In the genomic region with DNA sequence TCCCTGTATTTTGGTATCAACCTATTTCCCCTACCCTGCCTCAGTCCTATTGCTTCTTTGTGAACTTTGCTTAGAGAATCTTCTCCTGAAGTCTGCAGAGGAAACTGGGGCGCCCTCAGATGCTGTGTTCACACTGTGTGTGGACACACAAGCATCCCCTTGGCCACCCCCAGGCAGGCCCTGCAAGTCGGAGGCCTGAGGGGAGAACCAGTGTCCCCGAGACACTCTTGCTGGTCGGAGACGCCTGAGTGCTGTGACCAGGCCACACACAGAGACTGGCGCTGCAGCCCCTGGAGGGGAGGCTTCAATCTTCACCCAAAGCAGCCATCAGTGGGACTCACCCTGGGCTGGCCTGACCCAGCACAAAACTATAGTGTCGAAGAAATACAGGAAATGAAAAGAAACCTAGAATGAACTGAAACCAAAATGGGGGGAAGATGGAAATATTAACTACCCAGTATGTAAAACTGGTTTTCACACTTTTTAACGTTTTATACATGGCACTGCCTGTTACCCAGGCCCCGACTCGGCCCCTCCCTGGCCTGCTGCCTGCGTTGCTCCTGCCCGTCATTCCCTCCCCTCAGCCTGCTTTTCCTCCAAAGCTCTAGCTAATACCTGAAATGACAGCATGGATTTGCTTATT, we compare ENCODE assay signal across 20 cellular contexts. TPM values are rescaled to one million over a fixed set of nuclear protein-coding genes. Genes with fewer than 3 reads are reported as not detected.
DNase-seq lines count a peak whose midpoint lies in the region; ATAC-seq and TF ChIP-seq lines count a peak whose summit lies in the region.
"Had no signal": no experiment of that assay in that cellular context is flagged by ENCODE, and none has a peak within 500 bp of the region (broad histone marks: within the 10 kb centered on the region; RNA-seq: fewer than 3 reads in every experiment).

No MANE protein-coding gene starts in this region.

- no peaks in the 10 kb centered on the region for H3K79me2 ChIP-seq in Karpas-422 (ENCODE audit: low read length)

- no peak overlapping the region for H2AFZ ChIP-seq in Karpas-422 (ENCODE audit: low read length)

- no peaks in the 10 kb centered on the region for H3K9me2 ChIP-seq in Karpas-422 (replicated peaks; ENCODE audit: insufficient read depth, low read length)

- no peak for ATAC-seq in HG03025 (IDR thresholded peaks at IDR 0.05; ENCODE audit: low FRiP score, unreplicated experiment)
- ATAC-seq: right cardiac atrium, Right ventricle myocardium inferior had no signal

- TF ChIP-seq CTCF in GM10248 (IDR thresholded peaks at IDR 0.05; ENCODE audit: control extremely low read depth, extremely low read depth, low read depth, missing control alignments) = no peak

- no peaks in the 10 kb centered on the region for H3K27me3 ChIP-seq in Karpas-422 (ENCODE audit: low read length)

- no peak overlapping the region for H3K4me2 ChIP-seq in Karpas-422 (ENCODE audit: low read depth, low read length, poor library complexity, severe bottlenecking)
- H3K4me2 ChIP-seq: KMS-11 had no signal

- no peak overlapping the region for H3K9ac ChIP-seq in Karpas-422 (ENCODE audit: low read length)
- H3K9ac ChIP-seq: KMS-11 had no signal

- no peak overlapping the region for H3K27ac ChIP-seq in Karpas-422 (ENCODE audit: low read length)
- H3K27ac ChIP-seq: KMS-11 had no signal

- CTCF ChIA-PET in GM10248 (lab: Yijun Ruan, JAX) = interaction anchor here (1.5 kb wide), 1 partner anchor 17 kb away, joined by 4 read pairs; no protein-coding TSS in a partner anchor

- H3K4me3 ChIP-seq in Karpas-422 (ENCODE audit: low read length) = no peak overlapping the region

- peak; percentile 62 for DNase-seq in GM10248 (ENCODE audit: extremely low spot score)
- peak; percentile 46 for DNase-seq in GM19238 (ENCODE audit: insufficient read length, low spot score)
- peak; percentile 27 for DNase-seq in Karpas-422
- peak; percentile 69 for DNase-seq in mesenteric fat pad (ENCODE audit: low spot score)
- DNase-seq in effector CD8-positive, alpha-beta T cell (lab: John Stamatoyannopoulos, UW) = no peak
- DNase-seq in stimulated activated CD4-positive, alpha-beta T cell treated with anti-CD3 and anti-CD28 coated beads, Interleukin-1b, Interleukin-23, amount 100 ng/mL, for 48 hours = no peak
- DNase-seq in middle frontal gyrus (ENCODE audit: extremely low spot score, low spot score) = no peak
- DNase-seq: activated CD4-positive, alpha-beta T cell treated with anti-CD3 and anti-CD28 coated beads, Interleukin-2, amount 10 ng/mL, durations not matched to agents 24 days and 14 days; C1 segment of cervical spinal cord; dermis blood vessel endothelial cell; hypothalamus; NCI-H2029; NCI-H526 treated with DMSO at 0.1 percent for 48 hours; nephron progenitor cell; stimulated activated CD4-positive, alpha-beta T cell treated with anti-CD3 and anti-CD28 coated beads, Interleukin-4, amount 100 ng/mL, for 4 hours; T-helper 9 cell had no signal

- peaks cover 6% of the 10 kb centered on the region for H3K4me1 ChIP-seq in Karpas-422 (ENCODE audit: low read length)

- POLR2A ChIA-PET in GM10248 (lab: Yijun Ruan, JAX) = no interaction called here

- H4K20me1 ChIP-seq in Karpas-422 (ENCODE audit: insufficient read depth, low read depth, low read length) = no peaks in the 10 kb centered on the region

- no peaks in the 10 kb centered on the region for H3K9me3 ChIP-seq in Karpas-422 (ENCODE audit: low read length)

- no peaks in the 10 kb centered on the region for H3K36me3 ChIP-seq in Karpas-422 (ENCODE audit: insufficient read depth, low read length)

RNA-seq across cellular contexts. Expression of gene FAM20C, which starts 48.4 kb away (rescaled TPM):
- total RNA-seq in Karpas-422 (2014; rRNA removed; shearing (Covaris generic); ENCODE audit: low replicate concordance) = not detected in 2 replicates
- total RNA-seq in mesenteric fat pad = 121 TPM

Comparison
In these comparisons a context has a peak if more than half of its experiments do, and no peak if none do; other contexts are left out.
1. DNase-seq: peak in GM10248 (single experiment), GM19238 (single experiment), Karpas-422 (single experiment) and mesenteric fat pad (single experiment); none in effector CD8-positive, alpha-beta T cell (single experiment), stimulated activated CD4-positive, alpha-beta T cell treated with anti-CD3 and anti-CD28 coated beads, Interleukin-1b, Interleukin-23, amount 100 ng/mL, for 48 hours (single experiment) and middle frontal gyrus (single experiment).
2. RNA of gene FAM20C, which starts 48.4 kb away (total RNA-seq): 121 TPM in mesenteric fat pad (single experiment); not detected in Karpas-422; every median in the first group is over 100 times any median in the second.